In the genomic region with DNA sequence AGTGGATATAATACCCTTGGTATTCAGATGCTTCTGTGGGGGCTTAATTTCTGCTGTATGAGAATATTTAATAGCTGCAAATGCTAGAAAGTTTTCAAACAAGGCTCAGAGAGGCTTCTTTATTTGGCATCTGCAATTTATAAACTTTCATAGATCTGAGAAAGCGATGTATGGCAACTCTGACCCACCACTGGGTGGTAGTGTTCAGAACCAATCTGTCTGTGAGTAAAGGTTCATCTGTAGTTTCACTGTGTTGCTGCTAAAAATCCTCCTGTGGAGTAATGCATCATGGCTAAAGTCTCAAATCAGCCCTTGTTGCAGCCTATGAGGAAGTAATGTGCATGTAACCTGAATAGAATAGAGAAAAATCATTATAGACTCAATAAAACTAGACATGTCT, we compare ENCODE assay signal across 2 cellular contexts.
TF ChIP-seq lines count a peak whose summit lies in the region.

No MANE protein-coding gene starts in this region.

TF ChIP-seq in SK-N-SH, 30 proteins besides CTCF, POLR2A, EP300 and RAD21 (continued from another document):
- TF ChIP-seq REST (IDR thresholded peaks at IDR 0.05; ENCODE audit: low read depth, low read length), result no peak

TF ChIP-seq in SK-N-SH treated with all-trans-retinoic acid at 6 μM for 48 hours, 23 proteins besides CTCF, POLR2A, EP300 and RAD21 (continued from another document):
- no peak for TF ChIP-seq TCF4 (CRISPR knock-in tag; IDR thresholded peaks at IDR 0.05; ENCODE audit: borderline replicate concordance)
- TF ChIP-seq PPARA (CRISPR knock-in tag; IDR thresholded peaks at IDR 0.05; ENCODE audit: borderline replicate concordance), result no peak
- no peak for TF ChIP-seq ARNTL (CRISPR knock-in tag; IDR thresholded peaks at IDR 0.05; ENCODE audit: borderline replicate concordance, low read depth)
- no peak for TF ChIP-seq RARB (CRISPR knock-in tag; IDR thresholded peaks at IDR 0.05)
- no peak for TF ChIP-seq ZC3H10 (CRISPR knock-in tag; IDR thresholded peaks at IDR 0.05)
- TF ChIP-seq TSHZ2 (CRISPR knock-in tag; IDR thresholded peaks at IDR 0.05), result no peak
- TF ChIP-seq ZNF565 (CRISPR knock-in tag; conservative IDR thresholded peaks at IDR 0.05; ENCODE audit: low read depth), result no peak
- TF ChIP-seq PATZ1 (CRISPR knock-in tag; IDR thresholded peaks at IDR 0.05; ENCODE audit: borderline replicate concordance), result no peak
- no peak for TF ChIP-seq SNAI2 (CRISPR knock-in tag; IDR thresholded peaks at IDR 0.05)
- TF ChIP-seq ESRRG (CRISPR knock-in tag; IDR thresholded peaks at IDR 0.05), result no peak
TF ChIP-seq in SK-N-SH treated with all-trans-retinoic acid at 6 μM for 48 hours: peak in this region for 0.
